ENCODE assay signal across 14 cellular contexts in the genomic region with DNA sequence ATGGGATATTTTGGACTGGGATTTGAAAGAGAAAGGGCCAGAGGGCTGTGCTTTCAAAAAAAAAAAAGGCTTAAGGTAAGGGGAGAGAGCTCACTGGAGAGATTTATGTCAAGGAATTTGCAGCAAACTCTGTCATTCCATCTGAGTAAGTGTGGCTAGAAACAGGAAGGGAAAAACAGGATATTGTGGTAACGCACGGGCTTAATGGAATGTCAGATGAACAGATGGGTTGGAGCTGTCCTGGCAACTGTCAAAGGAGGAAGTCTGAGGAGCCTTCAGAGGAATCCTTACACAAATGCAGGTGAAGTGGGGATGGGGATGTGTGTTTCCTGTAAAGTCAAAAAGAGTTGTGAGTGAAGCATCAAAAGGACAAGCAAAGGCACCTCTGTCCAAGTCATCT. TPM values are rescaled to one million over a fixed set of nuclear protein-coding genes. Genes with fewer than 3 reads are reported as not detected.
DNase-seq lines count a peak whose midpoint lies in the region; ATAC-seq, FAIRE-seq and TF ChIP-seq lines count a peak whose summit lies in the region.
"Had no signal": no experiment of that assay in that cellular context is flagged by ENCODE, and none has a peak within 500 bp of the region (broad histone marks: within the 10 kb centered on the region; RNA-seq: fewer than 3 reads in every experiment).

No MANE protein-coding gene starts in this region.

- TF ChIP-seq POLR2A in thyroid gland (IDR thresholded peaks at IDR 0.05) (no peak), body of pancreas (IDR thresholded peaks at IDR 0.05) (no peak)

- no peaks in the 10 kb centered on the region for H3K27me3 ChIP-seq in thyroid gland
- H3K27me3 ChIP-seq in body of pancreas = no peaks in the 10 kb centered on the region

- 34 to 56% methylated on average over 2 of the region's 2 CpGs for WGBS in thyroid gland, 2 donors
- WGBS in body of pancreas, 2 donors = 35 to 45% methylated on average over 2 of the region's 2 CpGs

- DNase-seq in AG09319 (ENCODE audit: extremely low read depth, low read depth) = peak; percentile 8
- DNase-seq in HTR-8/SVneo (ENCODE audit: insufficient read length, low spot score) = peak; percentile 69
- DNase-seq in astrocyte of the hippocampus (ENCODE audit: low read depth, low spot score) = peak; percentile 48
- peak; percentile 84 for DNase-seq in iris pigment epithelial cell (ENCODE audit: low read depth)
- no peak for DNase-seq in thyroid gland
- no peak for DNase-seq in body of pancreas
- no peak for DNase-seq in NCI-H2227 treated with DMSO at 0.1 percent for 48 hours (lab: John Stamatoyannopoulos, UW)
- DNase-seq: C1 segment of cervical spinal cord; endodermal cell; naive thymus-derived CD4-positive, alpha-beta T cell; NCI-H2081 treated with DMSO at 0.1 percent for 48 hours; upper lobe of right lung had no signal

- FAIRE-seq in HTR-8/SVneo (lab: Jason Lieb, UNC) = peak; percentile 90

- no peak for TF ChIP-seq CTCF in AG09319 (IDR thresholded peaks at IDR 0.05; ENCODE audit: low read depth, low read length)
- no peak for TF ChIP-seq CTCF in thyroid gland (IDR thresholded peaks at IDR 0.05)
- no peak for TF ChIP-seq CTCF in body of pancreas (IDR thresholded peaks at IDR 0.05)

- intact Hi-C loops in thyroid gland (cut with DNase I) (no loop called here), body of pancreas (cut with DNase I) (no loop called here)

- H3K4me1 ChIP-seq in thyroid gland (no peaks in the 10 kb centered on the region), body of pancreas (no peaks in the 10 kb centered on the region)
- H3K4me1 ChIP-seq: upper lobe of right lung had no signal

- no peaks in the 10 kb centered on the region for H3K9me3 ChIP-seq in thyroid gland
- no peaks in the 10 kb centered on the region for H3K9me3 ChIP-seq in body of pancreas
- H3K9me3 ChIP-seq: upper lobe of right lung had no signal

- H3K4me3 ChIP-seq in thyroid gland (replicated peaks in 1 of 3) (no peak overlapping the region), body of pancreas (no peak overlapping the region)
- H3K4me3 ChIP-seq: skin epidermis, upper lobe of right lung had no signal

- H3K27ac ChIP-seq in thyroid gland = no peak overlapping the region
- H3K27ac ChIP-seq in body of pancreas = no peak overlapping the region
- H3K27ac ChIP-seq: skin epidermis, upper lobe of right lung had no signal

- ATAC-seq in HG03442 (IDR thresholded peaks at IDR 0.05; ENCODE audit: unreplicated experiment) (no peak), body of pancreas (no peak)
- ATAC-seq: naive thymus-derived CD4-positive, alpha-beta T cell; upper lobe of right lung had no signal

- H3K36me3 ChIP-seq in thyroid gland = no peaks in the 10 kb centered on the region
- no peaks in the 10 kb centered on the region for H3K36me3 ChIP-seq in body of pancreas (replicated peaks in 1 of 2; ENCODE audit: insufficient read depth in 1 of 2, low read depth in 2 of 2)
- H3K36me3 ChIP-seq: upper lobe of right lung had no signal

RNA-seq across cellular contexts. Expression of a gene that starts 15.1 kb away (rescaled TPM):
- total RNA-seq in thyroid gland = under 1 TPM; 0.29 to 0.81 (median 0.58) TPM
- total RNA-seq in body of pancreas = under 1 TPM in 1 of 2 donors, not detected in 1; 0.26 TPM
- total RNA-seq: naive thymus-derived CD4-positive, alpha-beta T cell; upper lobe of right lung had no signal

Comparison
In these comparisons a context has a peak if more than half of its experiments do, and no peak if none do; other contexts are left out.
1. DNase-seq: peak in AG09319 (single experiment), HTR-8/SVneo (single experiment), astrocyte of the hippocampus (single experiment) and iris pigment epithelial cell (single experiment); none in thyroid gland (0 of 2), body of pancreas (0 of 4) and NCI-H2227 treated with DMSO at 0.1 percent for 48 hours (single experiment).